ENCODE assay signal across 28 cellular contexts in genomic region chr5:37604290-37604689, GRCh38.
"Had no signal": no experiment of that assay in that cellular context is flagged by ENCODE, and none has a peak within 500 bp of the region (broad histone marks: within the 10 kb centered on the region; RNA-seq: fewer than 3 reads in every experiment).

No MANE protein-coding gene starts in this region.

- H3K36me3 ChIP-seq: brain microvascular endothelial cell, pancreas, prostate gland, upper lobe of right lung, WERI-Rb-1 had no signal

- DNase-seq: activated CD4-positive, alpha-beta memory T cell treated with anti-CD3 and anti-CD28 coated beads, Interleukin-2, amount 10 ng/mL, durations not matched to agents 7 days and 5 days; activated CD4-positive, alpha-beta T cell treated with anti-CD3 and anti-CD28 coated beads, Interleukin-2, amount 10 ng/mL, durations not matched to agents 24 days and 14 days; activated CD4-positive, CD25-positive, alpha-beta regulatory T cell treated with anti-CD3 and anti-CD28 coated beads, Interleukin-2, amount 50 U/mL, for 72 hours; activated CD8-positive, alpha-beta memory T cell treated with anti-CD3 and anti-CD28 coated beads, Interleukin-2, amount 50 U/mL, for 48 hours; activated gamma-delta T cell treated with Interleukin-2 at 50 U/mL for 16 hours; activated naive CD4-positive, alpha-beta T cell treated with anti-CD3 and anti-CD28 coated beads, Interleukin-2, amount 50 U/mL, for 16 hours; activated T-cell treated with anti-CD3 and anti-CD28 coated beads, Interleukin-2, amount 50 U/mL, for 24 hours; amniotic stem cell; brain microvascular endothelial cell; cortex of kidney; effector memory CD8-positive, alpha-beta T cell; foreskin fibroblast; kidney glomerular epithelial cell; lower lobe of right lung; mesenchymal stem cell; pancreas; right cardiac atrium; stimulated activated CD4-positive, alpha-beta T cell treated with anti-CD3 and anti-CD28 coated beads, Interleukin-4, amount 100 ng/mL, for 1 hour; SW 1271; T-helper 9 cell; upper lobe of right lung; WERI-Rb-1 had no signal

- H3K4me1 Mint-ChIP-seq: activated CD4-positive, alpha-beta memory T cell treated with anti-CD3 and anti-CD28 coated beads, Interleukin-2, amount 10 ng/mL, durations not matched to agents 7 days and 5 days; activated CD4-positive, alpha-beta T cell treated with anti-CD3 and anti-CD28 coated beads, Interleukin-2, amount 10 ng/mL, durations not matched to agents 24 days and 14 days; nephron had no signal

- H3K27ac ChIP-seq: brain microvascular endothelial cell, lower lobe of right lung, pancreas, prostate gland, upper lobe of right lung, WERI-Rb-1 had no signal

- H3K9me3 Mint-ChIP-seq: effector memory CD8-positive, alpha-beta T cell had no signal

- H3K27ac Mint-ChIP-seq: activated CD4-positive, alpha-beta memory T cell treated with anti-CD3 and anti-CD28 coated beads, Interleukin-2, amount 10 ng/mL, durations not matched to agents 7 days and 5 days; activated CD4-positive, alpha-beta T cell treated with anti-CD3 and anti-CD28 coated beads, Interleukin-2, amount 10 ng/mL, durations not matched to agents 24 days and 14 days; activated T-cell treated with anti-CD3 and anti-CD28 coated beads, Interleukin-2, amount 50 U/mL, for 24 hours; nephron; stimulated activated naive CD8-positive, alpha-beta T cell treated with anti-CD3 and anti-CD28 coated beads, Interleukin-15, Interleukin-2, amounts not matched to agents 100 ng/mL and 50 ng/mL, for 24 hours; T-helper 1 cell treated with Interleukin-12 subunit alpha and Interleukin-12 subunit beta and Interleukin-4 antibody, amounts not matched to agents 30 μg/mL and 1 μg/mL, for 36 hours had no signal

- H3K4me1 ChIP-seq: lower lobe of right lung, pancreas, prostate gland, upper lobe of right lung had no signal

- H3K4me3 ChIP-seq: lower lobe of right lung, pancreas, prostate gland, upper lobe of right lung had no signal

- H3K4me3 Mint-ChIP-seq: activated CD4-positive, alpha-beta memory T cell treated with anti-CD3 and anti-CD28 coated beads, Interleukin-2, amount 10 ng/mL, durations not matched to agents 7 days and 5 days; activated CD4-positive, alpha-beta T cell treated with anti-CD3 and anti-CD28 coated beads, Interleukin-2, amount 10 ng/mL, durations not matched to agents 24 days and 14 days; activated T-cell treated with anti-CD3 and anti-CD28 coated beads, Interleukin-2, amount 50 U/mL, for 24 hours; effector memory CD8-positive, alpha-beta T cell; nephron; stimulated activated naive CD8-positive, alpha-beta T cell treated with anti-CD3 and anti-CD28 coated beads, Interleukin-15, Interleukin-2, amounts not matched to agents 100 ng/mL and 50 ng/mL, for 24 hours; T-helper 1 cell treated with Interleukin-12 subunit alpha and Interleukin-12 subunit beta and Interleukin-4 antibody, amounts not matched to agents 30 μg/mL and 1 μg/mL, for 36 hours had no signal

- H3K27me3 ChIP-seq: brain microvascular endothelial cell, pancreas, upper lobe of right lung had no signal

- ATAC-seq: effector memory CD8-positive, alpha-beta T cell; esophagus mucosa; left lobe of liver; lower lobe of right lung; pancreas; right cardiac atrium; upper lobe of right lung had no signal

- H3K9me3 ChIP-seq: pancreas, prostate gland had no signal

- H3K27me3 Mint-ChIP-seq: activated CD4-positive, alpha-beta memory T cell treated with anti-CD3 and anti-CD28 coated beads, Interleukin-2, amount 10 ng/mL, durations not matched to agents 7 days and 5 days; activated CD4-positive, alpha-beta T cell treated with anti-CD3 and anti-CD28 coated beads, Interleukin-2, amount 10 ng/mL, durations not matched to agents 24 days and 14 days; activated T-cell treated with anti-CD3 and anti-CD28 coated beads, Interleukin-2, amount 50 U/mL, for 24 hours; effector memory CD8-positive, alpha-beta T cell; stimulated activated naive CD8-positive, alpha-beta T cell treated with anti-CD3 and anti-CD28 coated beads, Interleukin-15, Interleukin-2, amounts not matched to agents 100 ng/mL and 50 ng/mL, for 24 hours had no signal
